ENCODE assay signal across 2 cellular contexts in the genomic region with DNA sequence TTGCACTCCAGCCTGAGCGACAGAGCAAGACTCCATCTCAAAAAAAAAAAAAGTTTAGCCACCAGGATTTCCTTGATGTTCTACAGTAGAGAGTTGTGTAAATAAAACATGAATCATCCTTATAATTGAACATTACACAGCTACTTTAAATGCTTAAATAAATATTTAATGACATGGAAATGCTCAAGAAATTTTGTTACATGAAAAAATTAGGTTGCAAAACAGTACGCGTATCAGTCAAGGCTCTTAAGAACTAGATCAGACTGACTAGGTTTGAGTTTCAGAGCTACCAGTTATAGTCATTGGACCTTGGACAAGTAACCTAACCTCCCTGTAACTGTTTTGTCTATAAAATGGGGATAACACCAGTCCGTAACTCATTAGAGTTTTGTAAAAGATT.
TF ChIP-seq lines count a peak whose summit lies in the region.

No MANE protein-coding gene starts in this region.

TF ChIP-seq in A549, 52 proteins besides CTCF, POLR2A, EP300 and RAD21:
- TF ChIP-seq, protein P1, sequence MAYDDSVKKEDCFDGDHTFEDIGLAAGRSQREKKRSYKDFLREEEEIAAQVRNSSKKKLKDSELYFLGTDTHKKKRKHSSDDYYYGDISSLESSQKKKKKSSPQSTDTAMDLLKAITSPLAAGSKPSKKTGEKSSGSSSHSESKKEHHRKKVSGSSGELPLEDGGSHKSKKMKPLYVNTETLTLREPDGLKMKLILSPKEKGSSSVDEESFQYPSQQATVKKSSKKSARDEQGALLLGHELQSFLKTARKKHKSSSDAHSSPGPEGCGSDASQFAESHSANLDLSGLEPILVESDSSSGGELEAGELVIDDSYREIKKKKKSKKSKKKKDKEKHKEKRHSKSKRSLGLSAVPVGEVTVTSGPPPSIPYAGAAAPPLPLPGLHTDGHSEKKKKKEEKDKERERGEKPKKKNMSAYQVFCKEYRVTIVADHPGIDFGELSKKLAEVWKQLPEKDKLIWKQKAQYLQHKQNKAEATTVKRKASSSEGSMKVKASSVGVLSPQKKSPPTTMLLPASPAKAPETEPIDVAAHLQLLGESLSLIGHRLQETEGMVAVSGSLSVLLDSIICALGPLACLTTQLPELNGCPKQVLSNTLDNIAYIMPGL (CRISPR knock-in tag; IDR thresholded peaks at IDR 0.05; ENCODE audit: borderline replicate concordance): no peak
- TF ChIP-seq CEBPB (IDR thresholded peaks at IDR 0.05) (peak; percentile 38 to 65; a peak in 3 of 4 replicates), FOSL2 (IDR thresholded peaks at IDR 0.05) (no peak), FOSL2 (CRISPR knock-in tag; IDR thresholded peaks at IDR 0.05) (peak; percentile 52), NFE2L2 (conservative IDR thresholded peaks at IDR 0.05; ENCODE audit: low read length) (no peak), CBX2 (IDR thresholded peaks at IDR 0.05; ENCODE audit: borderline replicate concordance, low read depth) (no peak)
- TF ChIP-seq, protein P2, sequence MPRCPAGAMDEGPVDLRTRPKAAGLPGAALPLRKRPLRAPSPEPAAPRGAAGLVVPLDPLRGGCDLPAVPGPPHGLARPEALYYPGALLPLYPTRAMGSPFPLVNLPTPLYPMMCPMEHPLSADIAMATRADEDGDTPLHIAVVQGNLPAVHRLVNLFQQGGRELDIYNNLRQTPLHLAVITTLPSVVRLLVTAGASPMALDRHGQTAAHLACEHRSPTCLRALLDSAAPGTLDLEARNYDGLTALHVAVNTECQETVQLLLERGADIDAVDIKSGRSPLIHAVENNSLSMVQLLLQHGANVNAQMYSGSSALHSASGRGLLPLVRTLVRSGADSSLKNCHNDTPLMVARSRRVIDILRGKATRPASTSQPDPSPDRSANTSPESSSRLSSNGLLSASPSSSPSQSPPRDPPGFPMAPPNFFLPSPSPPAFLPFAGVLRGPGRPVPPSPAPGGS (IDR thresholded peaks at IDR 0.05): 0 out of 3 replicates have a peak, but pooled peaks have one; percentile 5

TF ChIP-seq in IMR-90, 13 proteins besides CTCF, POLR2A, EP300 and RAD21:
- TF ChIP-seq RFX5 (IDR thresholded peaks at IDR 0.05; ENCODE audit: low read depth, low read length): no peak
- no peak for TF ChIP-seq RCOR1 (IDR thresholded peaks at IDR 0.05; ENCODE audit: insufficient replicate concordance, low read length)
- TF ChIP-seq CEBPB (IDR thresholded peaks at IDR 0.05; ENCODE audit: low read depth, low read length): no peak
- TF ChIP-seq MAFK (IDR thresholded peaks at IDR 0.05; ENCODE audit: low read depth, low read length): no peak
- no peak for TF ChIP-seq CHD1 (IDR thresholded peaks at IDR 0.05; ENCODE audit: low read depth, low read length)
- no peak for TF ChIP-seq MAZ (IDR thresholded peaks at IDR 0.05; ENCODE audit: borderline replicate concordance, low read depth, low read length)
- TF ChIP-seq SMC3 (IDR thresholded peaks at IDR 0.05; ENCODE audit: low read depth, low read length): no peak
- TF ChIP-seq, protein P3, sequence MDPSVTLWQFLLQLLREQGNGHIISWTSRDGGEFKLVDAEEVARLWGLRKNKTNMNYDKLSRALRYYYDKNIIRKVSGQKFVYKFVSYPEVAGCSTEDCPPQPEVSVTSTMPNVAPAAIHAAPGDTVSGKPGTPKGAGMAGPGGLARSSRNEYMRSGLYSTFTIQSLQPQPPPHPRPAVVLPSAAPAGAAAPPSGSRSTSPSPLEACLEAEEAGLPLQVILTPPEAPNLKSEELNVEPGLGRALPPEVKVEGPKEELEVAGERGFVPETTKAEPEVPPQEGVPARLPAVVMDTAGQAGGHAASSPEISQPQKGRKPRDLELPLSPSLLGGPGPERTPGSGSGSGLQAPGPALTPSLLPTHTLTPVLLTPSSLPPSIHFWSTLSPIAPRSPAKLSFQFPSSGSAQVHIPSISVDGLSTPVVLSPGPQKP (IDR thresholded peaks at IDR 0.05; ENCODE audit: borderline replicate concordance, low read depth, low read length): no peak
TF ChIP-seq in IMR-90: peak in this region for 0.
